ENCODE assay signal across 25 cellular contexts in genomic region chr9:91664669-91665068, GRCh38.
"Had no signal": no experiment of that assay in that cellular context is flagged by ENCODE, and none has a peak within 500 bp of the region (broad histone marks: within the 10 kb centered on the region; RNA-seq: fewer than 3 reads in every experiment).

No MANE protein-coding gene starts in this region.

- H3K4me3 ChIP-seq: adrenal gland, Peyer's patch had no signal

- H3K27me3 ChIP-seq: adrenal gland, Peyer's patch had no signal

- H3K27ac ChIP-seq: adrenal gland, Peyer's patch, WERI-Rb-1 had no signal

- ATAC-seq: activated CD4-positive, alpha-beta T cell treated with anti-CD3 and anti-CD28 coated beads for 36 hours; activated CD8-positive, alpha-beta T cell treated with anti-CD3 and anti-CD28 coated beads for 36 hours; activated T-cell treated with anti-CD3 and anti-CD28 coated beads, Interleukin-2, amount 50 U/mL, for 72 hours had no signal

- H3K36me3 ChIP-seq: adrenal gland, Peyer's patch, WERI-Rb-1 had no signal

- DNase-seq: activated CD4-positive, alpha-beta T cell treated with anti-CD3 and anti-CD28 coated beads for 36 hours; activated CD4-positive, alpha-beta T cell treated with anti-CD3 and anti-CD28 coated beads, Interleukin-2, amount 50 U/mL, for 1 hour; activated CD8-positive, alpha-beta memory T cell treated with anti-CD3 and anti-CD28 coated beads, Interleukin-2, amount 50 U/mL, for 4 hours; activated CD8-positive, alpha-beta T cell treated with anti-CD3 and anti-CD28 coated beads for 36 hours; activated gamma-delta T cell treated with Interleukin-2 at 50 U/mL for 16 hours; activated naive CD4-positive, alpha-beta T cell treated with anti-CD3 and anti-CD28 coated beads, Interleukin-2, amount 50 U/mL, for 16 hours; activated naive CD8-positive, alpha-beta T cell treated with anti-CD3 and anti-CD28 coated beads, Interleukin-2, amount 10 ng/mL, durations not matched to agents 7 days and 5 days; activated T-cell treated with anti-CD3 and anti-CD28 coated beads, Interleukin-2, amount 50 U/mL, for 72 hours; adrenal gland; anterior cingulate cortex; cerebellar nuclear complex; Kasumi-1; KBM-7; MV-4-11; NCI-H1092 treated with DMSO at 0.1 percent for 48 hours; NCI-H1436 treated with DMSO at 0.1 percent for 48 hours; NCI-H1930; NCI-H345; NCI-H510A; NCI-H526 treated with DMSO at 0.1 percent for 48 hours; NCI-H82; Peyer's patch; SHP77 treated with DMSO at 0.1 percent for 48 hours; T-helper 1 cell; WERI-Rb-1 had no signal

- H3K9me3 ChIP-seq: adrenal gland, Peyer's patch had no signal

- H3K4me1 ChIP-seq: adrenal gland, Peyer's patch had no signal
